12 cellular contexts compared by ENCODE assay signal in the genomic region with DNA sequence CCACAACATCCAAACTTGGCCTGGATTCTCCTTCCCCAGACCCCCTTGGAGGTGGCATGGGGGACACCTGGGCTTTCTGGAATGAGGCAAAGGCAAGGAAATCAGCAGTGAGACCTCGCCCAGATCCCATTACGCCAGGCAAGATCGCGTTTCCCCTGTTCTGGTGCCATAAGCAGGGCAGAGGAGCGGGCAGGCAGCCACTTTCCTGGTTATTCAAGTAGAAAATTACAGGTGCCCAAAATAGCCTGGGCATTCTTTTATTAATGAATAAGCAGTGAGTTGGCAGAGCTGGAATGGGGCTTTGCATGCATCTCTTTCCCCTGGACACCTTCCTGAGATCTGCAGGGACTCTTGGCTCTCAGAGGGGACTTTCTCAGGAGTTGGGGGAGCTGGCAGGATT. TPM values are rescaled to one million over a fixed set of nuclear protein-coding genes. Genes with fewer than 3 reads are reported as not detected.
DNase-seq lines count a peak whose midpoint lies in the region; ATAC-seq and TF ChIP-seq lines count a peak whose summit lies in the region.
"Had no signal": no experiment of that assay in that cellular context is flagged by ENCODE, and none has a peak within 500 bp of the region (broad histone marks: within the 10 kb centered on the region; RNA-seq: fewer than 3 reads in every experiment).

No MANE protein-coding gene starts in this region.

- no peak overlapping the region for H3K4me3 ChIP-seq in heart right ventricle
- H3K4me3 ChIP-seq: A549, Peyer's patch, stomach had no signal

- intact Hi-C loops in heart right ventricle (cut with DNase I) = no loop called here

- no peaks in the 10 kb centered on the region for H3K27me3 ChIP-seq in heart right ventricle
- H3K27me3 ChIP-seq: Peyer's patch, stomach had no signal

- no peak for TF ChIP-seq CTCF in heart right ventricle (IDR thresholded peaks at IDR 0.05)

- DNase-seq in NCI-H2171 treated with DMSO at 0.1 percent for 48 hours (lab: John Stamatoyannopoulos, UW) = peak; percentile 48
- DNase-seq in NCI-H2171 (lab: John Stamatoyannopoulos, UW) = no peak
- peak; percentile 33 for DNase-seq in RPMI7951 (ENCODE audit: low read depth)
- peak; percentile 61 to 65 for DNase-seq in heart right ventricle
- DNase-seq in renal cortical epithelial cell (ENCODE audit: low read depth) = peak; percentile 95
- no peak for DNase-seq in NOMO-1 treated with DMSO at 0.1 percent for 48 hours (lab: John Stamatoyannopoulos, UW; ENCODE audit: unreplicated experiment)
- no peak for DNase-seq in activated CD8-positive, alpha-beta memory T cell treated with anti-CD3 and anti-CD28 coated beads, Interleukin-2, amount 50 U/mL, for 4 hours
- DNase-seq: aorta, Peyer's patch, stomach had no signal

- H3K9me3 ChIP-seq in heart right ventricle = peaks cover 0 to 10% (median 0%) of the 10 kb centered on the region in 11 donors
- H3K9me3 ChIP-seq: A549, Peyer's patch had no signal

- 53 to 61% methylated on average over 5 of the region's 5 CpGs for WGBS in heart right ventricle, 2 donors

- H3K36me3 ChIP-seq in heart right ventricle = no peaks in the 10 kb centered on the region
- H3K36me3 ChIP-seq: Peyer's patch, stomach had no signal

- H3K4me1 ChIP-seq in heart right ventricle = peaks cover 0 to 30% (median 19%) of the 10 kb centered on the region in 9 donors
- H3K4me1 ChIP-seq: A549, Peyer's patch, stomach had no signal

- H3K27ac ChIP-seq in heart right ventricle = peak overlapping the region in 9 of 10 donors; percentile 7 to 78 (median 44)
- H3K27ac ChIP-seq: A549, Peyer's patch, stomach had no signal

- ATAC-seq in heart right ventricle (peak; percentile 9 to 87 (median 58)), HG03520 (IDR thresholded peaks at IDR 0.05; ENCODE audit: unreplicated experiment) (no peak)
- ATAC-seq: A549 had no signal

RNA-seq across cellular contexts. Expression of a gene that starts 31.5 kb away (rescaled TPM):
- not detected in 2 replicates for total RNA-seq in RPMI7951 (2014; rRNA removed; shearing (Covaris generic))
- total RNA-seq in heart right ventricle (100 to 1,000 TPM in 1 of 10 donors, 10 to 100 TPM in 9; 18.3 to 149 (median 54.3) TPM), renal cortical epithelial cell (0.60 and 0.87 TPM in 2 replicates)
- polyA plus RNA-seq in heart right ventricle = 10 to 100 TPM; 47.7 to 63.4 TPM

RNA-seq across cellular contexts. Expression of a gene that starts 57.9 kb away (rescaled TPM):
- not detected in 2 replicates for total RNA-seq in RPMI7951 (2014; rRNA removed; shearing (Covaris generic))
- not detected for total RNA-seq in heart right ventricle
- under 1 TPM; 0.07 to 0.37 TPM for polyA plus RNA-seq in heart right ventricle
- total RNA-seq in renal cortical epithelial cell = not detected in 2 replicates
- total RNA-seq: aorta had no signal
- polyA plus RNA-seq: A549 had no signal

Comparison
In these comparisons a context has a peak if more than half of its experiments do, and no peak if none do; other contexts are left out.
1. DNase-seq: peak in NCI-H2171 treated with DMSO at 0.1 percent for 48 hours (single experiment), RPMI7951 (single experiment), heart right ventricle (2 of 2) and renal cortical epithelial cell (single experiment); none in NCI-H2171 (single experiment), NOMO-1 treated with DMSO at 0.1 percent for 48 hours (single experiment) and activated CD8-positive, alpha-beta memory T cell treated with anti-CD3 and anti-CD28 coated beads, Interleukin-2, amount 50 U/mL, for 4 hours (single experiment).
2. RNA of a gene that starts 31.5 kb away (total RNA-seq): 18.3 to 149 TPM in heart right ventricle; 0.60 to 0.87 TPM in renal cortical epithelial cell and not detected in RPMI7951; every median in the first group is over 10 times any median in the second.